ENCODE assay signal across 8 cellular contexts in the genomic region with DNA sequence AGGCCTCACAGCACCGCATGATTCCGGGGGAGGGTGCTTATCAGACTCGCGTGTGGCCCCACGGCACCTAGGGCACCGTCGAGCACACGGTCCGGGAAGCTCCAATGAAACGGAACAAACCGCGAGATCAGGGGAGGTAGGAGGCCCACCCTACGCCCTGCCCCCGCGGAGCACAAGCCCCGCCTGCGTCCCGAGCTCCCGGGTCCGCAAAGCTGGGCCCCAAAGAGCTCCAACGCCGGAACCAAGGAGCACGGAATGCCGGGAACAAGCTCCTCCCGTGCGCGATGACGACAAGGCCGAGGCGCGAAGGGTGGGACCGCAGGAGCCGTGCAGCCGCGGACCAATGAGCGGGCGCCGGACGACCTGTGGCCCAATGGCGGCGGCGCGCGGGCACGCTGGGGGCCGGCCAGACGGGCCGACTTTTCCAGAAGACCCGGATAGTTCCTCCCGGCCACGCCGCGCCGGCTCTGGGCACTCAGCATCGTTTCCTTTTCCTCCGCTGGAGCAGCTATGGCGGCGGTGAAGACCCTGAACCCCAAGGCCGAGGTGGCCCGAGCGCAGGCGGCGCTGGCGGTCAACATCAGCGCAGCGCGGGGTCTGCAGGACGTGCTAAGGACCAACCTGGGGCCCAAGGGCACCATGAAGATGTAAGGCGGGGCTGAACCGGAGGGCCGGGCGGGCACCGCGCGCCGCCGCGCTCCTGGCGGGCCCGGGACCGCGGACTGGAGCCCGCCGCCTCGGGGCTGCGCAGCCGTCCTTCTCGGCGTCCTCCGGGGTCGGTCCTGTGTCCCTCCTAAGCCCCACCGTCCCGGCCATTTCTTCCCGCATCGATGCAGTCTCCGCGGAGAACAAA. TPM values are rescaled to one million over a fixed set of nuclear protein-coding genes. Genes with fewer than 3 reads are reported as not detected.
DNase-seq lines count a peak whose midpoint lies in the region; ATAC-seq, FAIRE-seq and TF ChIP-seq lines count a peak whose summit lies in the region.

A gene with protein sequence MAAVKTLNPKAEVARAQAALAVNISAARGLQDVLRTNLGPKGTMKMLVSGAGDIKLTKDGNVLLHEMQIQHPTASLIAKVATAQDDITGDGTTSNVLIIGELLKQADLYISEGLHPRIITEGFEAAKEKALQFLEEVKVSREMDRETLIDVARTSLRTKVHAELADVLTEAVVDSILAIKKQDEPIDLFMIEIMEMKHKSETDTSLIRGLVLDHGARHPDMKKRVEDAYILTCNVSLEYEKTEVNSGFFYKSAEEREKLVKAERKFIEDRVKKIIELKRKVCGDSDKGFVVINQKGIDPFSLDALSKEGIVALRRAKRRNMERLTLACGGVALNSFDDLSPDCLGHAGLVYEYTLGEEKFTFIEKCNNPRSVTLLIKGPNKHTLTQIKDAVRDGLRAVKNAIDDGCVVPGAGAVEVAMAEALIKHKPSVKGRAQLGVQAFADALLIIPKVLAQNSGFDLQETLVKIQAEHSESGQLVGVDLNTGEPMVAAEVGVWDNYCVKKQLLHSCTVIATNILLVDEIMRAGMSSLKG (plus strand): TSS at position 427 of the 853 bp plus-strand sequence. CDS start 84 bp downstream, at position 511.
PSPH (minus strand) TSS at position 106 of the 853 bp plus-strand sequence. CDS start 30,232 bp downstream, outside the sequence.

- DNase-seq in NCI-H2107 treated with DMSO at 0.1 percent for 48 hours (lab: John Stamatoyannopoulos, UW; ENCODE audit: unreplicated experiment) (peak; percentile 90), body of pancreas (peak; percentile 97 to 98 (median 98)), iPS DF 4.7 (ENCODE audit: extremely low read depth, low spot score) (peak; percentile 81), gastrocnemius medialis (peak; percentile 96 to 97)

- H3K4me3 ChIP-seq in body of pancreas (peak within 1 kb of the TSS; percentile 62 to 77), gastrocnemius medialis (peak within 1 kb of the TSS; percentile 76 to 86 (median 78))

- intact Hi-C loops in body of pancreas (cut with DNase I) (no loop called here), gastrocnemius medialis (cut with DNase I; ENCODE audit: low total_unique reads) (loop anchor here (1.0 to 5.0 kb wide), 5 partner anchors 13 to 164 kb away; partner anchors contain the start of genes CHCHD2, NIPSNAP2, SUMF2 and ZNF713)

- H3K36me3 ChIP-seq in body of pancreas (replicated peaks in 1 of 2; ENCODE audit: insufficient read depth in 1 of 2, low read depth in 2 of 2) = peaks cover 0 to 11% of the 10 kb centered on the region in 2 donors
- H3K36me3 ChIP-seq in gastrocnemius medialis = peaks cover 0 to 37% of the 10 kb centered on the region in 2 donors

- in situ Hi-C loops in gastrocnemius medialis (cut with MboI; ENCODE audit: low sequenced_read_pairs in 4 of 4) = loop anchor here in 1 of 4 donors (25.0 kb wide), 3 partner anchors 89 to 1289 kb away; partner anchors contain the start of genes LANCL2, MRPS17, NIPSNAP2 and SEC61G

- no peaks in the 10 kb centered on the region for H3K9me3 ChIP-seq in body of pancreas
- no peaks in the 10 kb centered on the region for H3K9me3 ChIP-seq in gastrocnemius medialis

- TF ChIP-seq POLR2A in body of pancreas (IDR thresholded peaks at IDR 0.05) (peak; percentile 87 to 94 (median 92)), gastrocnemius medialis (IDR thresholded peaks at IDR 0.05) (peak; percentile 88)

- TF ChIP-seq CTCF in 22Rv1 (IDR thresholded peaks at IDR 0.05) (no peak), body of pancreas (IDR thresholded peaks at IDR 0.05) (peak in 1 of 7 experiments; percentile 7), gastrocnemius medialis (IDR thresholded peaks at IDR 0.05 in 4 of 5, conservative IDR thresholded peaks at IDR 0.05 in 1 of 5) (no peak)

- H3K4me1 ChIP-seq in body of pancreas (peaks cover 69% of the 10 kb centered on the region), gastrocnemius medialis (peaks cover 18 to 22% of the 10 kb centered on the region in 2 donors)

- H3K27me3 ChIP-seq in body of pancreas (no peaks in the 10 kb centered on the region), gastrocnemius medialis (no peaks in the 10 kb centered on the region)

- FAIRE-seq in TTC549 (lab: Jason Lieb, UNC) = peak; percentile 62

- WGBS in body of pancreas, 2 donors = 0 to 1% methylated on average over 13 to 92 of the region's 97 CpGs

- H3K27ac ChIP-seq in 22Rv1 = peak within 1 kb of the TSS; percentile 90
- peak within 1 kb of the TSS; percentile 91 to 94 (median 94) for H3K27ac ChIP-seq in body of pancreas
- H3K27ac ChIP-seq in gastrocnemius medialis = peak within 1 kb of the TSS; percentile 86 to 95 (median 90)

- ATAC-seq in GM18520 (IDR thresholded peaks at IDR 0.05; ENCODE audit: unreplicated experiment) (peak; percentile 92), HG03064 (IDR thresholded peaks at IDR 0.05; ENCODE audit: low read depth, unreplicated experiment) (peak; percentile 94), body of pancreas (peak; percentile 95), gastrocnemius medialis (peak; percentile 96 to 97)

RNA-seq across cellular contexts. Expression of the first gene that starts in this region (rescaled TPM):
- total RNA-seq in body of pancreas = 10 to 100 TPM; 74.5 to 75.8 TPM
- total RNA-seq in gastrocnemius medialis = 100 to 1,000 TPM in 3 of 4 donors, 10 to 100 TPM in 1; 95.9 to 158 (median 114) TPM

RNA-seq across cellular contexts. Expression of gene PSPH, which starts in this region (rescaled TPM):
- total RNA-seq in body of pancreas = 10 to 100 TPM in 1 of 2 donors, 1 to 10 TPM in 1; 4.6 to 14.3 TPM
- total RNA-seq in gastrocnemius medialis = 1 to 10 TPM; 2.1 to 4.7 (median 3.9) TPM

Comparison
In these comparisons a context has a peak if more than half of its experiments do, and no peak if none do; other contexts are left out.
1. Peak in every context shown above with its lines: DNase-seq, ATAC-seq, H3K4me3 ChIP-seq and H3K27ac ChIP-seq.